26 cellular contexts compared by ENCODE assay signal in the genomic region with DNA sequence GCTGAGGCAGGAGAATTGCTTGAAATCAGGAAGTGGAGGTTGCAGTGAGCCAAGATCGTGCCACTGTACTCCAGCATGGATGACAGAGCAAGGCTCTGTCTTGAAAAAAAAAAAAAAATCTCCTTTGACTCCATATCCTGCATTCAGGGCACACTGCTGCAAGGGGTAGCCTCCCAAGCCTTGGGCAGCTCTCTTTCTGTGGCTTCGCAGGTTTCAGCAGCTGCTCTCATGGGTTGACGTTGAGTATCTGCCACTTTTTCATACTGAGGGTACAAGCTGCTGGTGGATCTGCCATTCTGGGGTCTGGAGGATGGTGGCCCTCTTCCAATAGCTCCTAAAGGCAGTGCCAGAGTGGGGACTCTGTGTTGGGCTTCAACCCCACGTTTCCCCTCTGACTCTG.
"Had no signal": no experiment of that assay in that cellular context is flagged by ENCODE, and none has a peak within 500 bp of the region (broad histone marks: within the 10 kb centered on the region; RNA-seq: fewer than 3 reads in every experiment).

No MANE protein-coding gene starts in this region.

- H3K4me3 ChIP-seq: coronary artery, esophagus squamous epithelium, gastrocnemius medialis, heart right ventricle, left lung, lower lobe of right lung had no signal

- H3K27ac ChIP-seq: coronary artery, epithelial cell of prostate, esophagus squamous epithelium, gastrocnemius medialis, heart right ventricle, left lung, lower lobe of right lung had no signal

- H3K27ac Mint-ChIP-seq: dendritic cell treated with granulocyte-macrophage colony-stimulating factor and Interleukin-4, amounts not matched to agents 40 ng/mL and 50 ng/mL, for 4 days; effector memory CD8-positive, alpha-beta T cell; endodermal cell had no signal

- DNase-seq: effector CD8-positive, alpha-beta T cell; effector memory CD8-positive, alpha-beta T cell; endodermal cell; erythroblast; esophagus squamous epithelium; foreskin fibroblast; foreskin melanocyte; gastrocnemius medialis; glutamatergic neuron; head of caudate nucleus; heart right ventricle; hippocampal formation; left cardiac atrium; left lung; left ventricle myocardium superior; lower lobe of right lung; mesenchymal stem cell; midbrain had no signal

- H3K27me3 ChIP-seq: esophagus squamous epithelium, gastrocnemius medialis, heart right ventricle, left lung had no signal

- H3K36me3 ChIP-seq: esophagus squamous epithelium, gastrocnemius medialis, heart right ventricle, left lung, lower lobe of right lung had no signal

- ATAC-seq: effector memory CD8-positive, alpha-beta T cell; esophagus mucosa; gastrocnemius medialis; heart right ventricle; left cardiac atrium; left lung; left ventricle myocardium superior; lower lobe of right lung had no signal

- FAIRE-seq: colon, endometrium, islet of Langerhans, keratinocyte had no signal

- H3K27me3 Mint-ChIP-seq: dendritic cell treated with granulocyte-macrophage colony-stimulating factor and Interleukin-4, amounts not matched to agents 40 ng/mL and 50 ng/mL, for 4 days; effector memory CD8-positive, alpha-beta T cell had no signal

- H3K4me3 Mint-ChIP-seq: dendritic cell treated with granulocyte-macrophage colony-stimulating factor and Interleukin-4, amounts not matched to agents 40 ng/mL and 50 ng/mL, for 4 days; effector memory CD8-positive, alpha-beta T cell; endodermal cell had no signal

- H3K9me3 ChIP-seq: esophagus squamous epithelium, gastrocnemius medialis, lower lobe of right lung had no signal

- H3K4me1 ChIP-seq: esophagus squamous epithelium, gastrocnemius medialis, heart right ventricle, left lung, lower lobe of right lung had no signal
